ENCODE assay signal across 21 cellular contexts in genomic region chr1:3074297-3074741, GRCh38. TPM values are rescaled to one million over a fixed set of nuclear protein-coding genes. Genes with fewer than 3 reads are reported as not detected.
DNase-seq lines count a peak whose midpoint lies in the region; ATAC-seq, FAIRE-seq and TF ChIP-seq lines count a peak whose summit lies in the region.
"Had no signal": no experiment of that assay in that cellular context is flagged by ENCODE, and none has a peak within 500 bp of the region (broad histone marks: within the 10 kb centered on the region; RNA-seq: fewer than 3 reads in every experiment).

No MANE protein-coding gene starts in this region.

- H3F3A ChIP-seq in PC-3 (ENCODE audit: low read length, unreplicated experiment): no peaks in the 10 kb centered on the region

- H3K14ac ChIP-seq in neuronal stem cell (ENCODE audit: low read length): peak overlapping the region; percentile 94

- WGBS in neuronal stem cell (ENCODE audit: extremely low coverage in 2 of 2, insufficient read length in 2 of 2, insufficient replicate concordance in 1 of 2), 2 donors: no CpG with 5 or more reads among the region's 13 CpGs

- H3K4me1 Mint-ChIP-seq in astrocyte (ENCODE audit: low read depth, unreplicated experiment): no peaks in the 10 kb centered on the region

- peak overlapping the region; percentile 86 for H3K4me2 ChIP-seq in astrocyte (ENCODE audit: low read length)
- H3K4me2 ChIP-seq in neuronal stem cell (ENCODE audit: insufficient read depth, low read length, poor library complexity, severe bottlenecking): peak overlapping the region; percentile 89
- no peak overlapping the region for H3K4me2 ChIP-seq in PC-3 (ENCODE audit: low read length)
- H3K4me2 ChIP-seq: PC-9, SK-N-SH had no signal

- no peaks in the 10 kb centered on the region for H3K9me3 Mint-ChIP-seq in astrocyte (ENCODE audit: unreplicated experiment)
- H3K9me3 Mint-ChIP-seq: activated naive CD4-positive, alpha-beta T cell treated with anti-CD3 and anti-CD28 coated beads for 36 hours; stimulated activated naive B cell treated with anti-CD40 and anti-IgM and Interleukin-4, amounts not matched to agents 10 μg/mL and 1 μg/mL and 100 μg/mL, for 72 hours had no signal

- H3K18ac ChIP-seq in neuronal stem cell (ENCODE audit: low read length): peak overlapping the region; percentile 99

- no peak for FAIRE-seq in astrocyte (lab: Jason Lieb, UNC)
- FAIRE-seq: islet of Langerhans had no signal

- H4K91ac ChIP-seq in neuronal stem cell (ENCODE audit: low read depth, low read length, poor library complexity): no peak overlapping the region

- intact Hi-C loops in PC-3 (cut with micrococcal nuclease): no loop called here

- H3K23ac ChIP-seq in neuronal stem cell (ENCODE audit: low read depth, low read length, poor library complexity): peak overlapping the region; percentile 11

- H3K27ac Mint-ChIP-seq in astrocyte (ENCODE audit: unreplicated experiment): no peak overlapping the region
- H3K27ac Mint-ChIP-seq: activated naive CD4-positive, alpha-beta T cell treated with anti-CD3 and anti-CD28 coated beads for 36 hours; CD14-positive monocyte; stimulated activated naive B cell treated with anti-CD40 and anti-IgM and Interleukin-4, amounts not matched to agents 10 μg/mL and 1 μg/mL and 100 μg/mL, for 72 hours had no signal

- H3K27ac ChIP-seq in astrocyte (ENCODE audit: low read depth, low read length): no peak overlapping the region
- no peak overlapping the region for H3K27ac ChIP-seq in iPS-18a (ENCODE audit: low read length)
- H3K27ac ChIP-seq in neuronal stem cell (replicated peaks; ENCODE audit: low read length): no peak overlapping the region
- no peak overlapping the region for H3K27ac ChIP-seq in PC-3 (ENCODE audit: low read length)
- H3K27ac ChIP-seq: PC-9 had no signal

- no peak overlapping the region for H4K8ac ChIP-seq in neuronal stem cell (ENCODE audit: low read depth, low read length)

- H3K4me3 ChIP-seq in astrocyte (ENCODE audit: insufficient read depth, low read depth, low read length) (peak overlapping the region; percentile 39), iPS-18a (ENCODE audit: low read length) (peak overlapping the region; percentile 21), neuronal stem cell (ENCODE audit: low read length in 2 of 2) (no peak overlapping the region), PC-3 (ENCODE audit: low read length) (no peak overlapping the region)
- H3K4me3 ChIP-seq: PC-9 had no signal

- peak overlapping the region; percentile 50 for H3K4me3 Mint-ChIP-seq in astrocyte (ENCODE audit: unreplicated experiment)
- H3K4me3 Mint-ChIP-seq: activated naive CD4-positive, alpha-beta T cell treated with anti-CD3 and anti-CD28 coated beads for 36 hours; stimulated activated naive B cell treated with anti-CD40 and anti-IgM and Interleukin-4, amounts not matched to agents 10 μg/mL and 1 μg/mL and 100 μg/mL, for 72 hours had no signal

- H3K4me1 ChIP-seq in ES-I3 (ENCODE audit: insufficient read depth, low read length) (peaks cover 10% of the 10 kb centered on the region; the same call in 1 of the 2 replicates), astrocyte (ENCODE audit: insufficient read depth, low read length) (peaks cover 48% of the 10 kb centered on the region), iPS-18a (ENCODE audit: control insufficient read depth, low read depth, low read length) (peaks cover 22% of the 10 kb centered on the region), neuronal stem cell (ENCODE audit: control insufficient read depth in 2 of 2, insufficient read depth in 1 of 2, low read depth in 1 of 2, low read length in 2 of 2) (peaks cover 0 to 42% of the 10 kb centered on the region in 2 donors), PC-3 (ENCODE audit: insufficient read depth, low read length) (no peaks in the 10 kb centered on the region)

- H3K36me3 ChIP-seq in ES-I3 (ENCODE audit: insufficient read depth, low read length) (no peaks in the 10 kb centered on the region), astrocyte (ENCODE audit: insufficient read depth, low read length) (no peaks in the 10 kb centered on the region), iPS-18a (ENCODE audit: control insufficient read depth, low read depth, low read length) (no peaks in the 10 kb centered on the region), neuronal stem cell (replicated peaks in 1 of 2; ENCODE audit: control insufficient read depth in 2 of 2, insufficient read depth in 2 of 2, low read length in 2 of 2) (no peaks in the 10 kb centered on the region), PC-3 (ENCODE audit: low read depth, low read length) (no peaks in the 10 kb centered on the region)

- peaks cover 33% of the 10 kb centered on the region for H3K79me1 ChIP-seq in neuronal stem cell (ENCODE audit: low read depth, low read length)

- ATAC-seq in PC-3 (no peak), HG02610 (IDR thresholded peaks at IDR 0.05; ENCODE audit: unreplicated experiment) (no peak)
- ATAC-seq: esophagus mucosa; stimulated activated naive B cell treated with anti-CD40 and anti-IgM and Interleukin-4, amounts not matched to agents 10 μg/mL and 1 μg/mL and 100 μg/mL, for 72 hours had no signal

- TF ChIP-seq CTCF in astrocyte (IDR thresholded peaks at IDR 0.05; ENCODE audit: insufficient read depth, low read depth, low read length): no peak
- no peak for TF ChIP-seq CTCF in PC-3 (conservative IDR thresholded peaks at IDR 0.05; ENCODE audit: low read depth, low read length)

- peak overlapping the region; percentile 91 for H2BK120ac ChIP-seq in neuronal stem cell (ENCODE audit: low read depth, low read length)

- H2BK5ac ChIP-seq in neuronal stem cell (ENCODE audit: low read length): peak overlapping the region; percentile 7

- H3K9me3 ChIP-seq in ES-I3 (ENCODE audit: control insufficient read depth, insufficient read depth, low read length): no peaks in the 10 kb centered on the region
- H3K9me3 ChIP-seq in astrocyte (ENCODE audit: insufficient read depth, low read depth, low read length): no peaks in the 10 kb centered on the region
- H3K9me3 ChIP-seq in iPS-18a (ENCODE audit: control insufficient read depth, low read depth, low read length): no peaks in the 10 kb centered on the region
- H3K9me3 ChIP-seq in neuronal stem cell (replicated peaks in 1 of 2; ENCODE audit: control insufficient read depth in 2 of 2, insufficient read depth in 1 of 2, low read depth in 1 of 2, low read length in 2 of 2): no peaks in the 10 kb centered on the region
- H3K9me3 ChIP-seq in PC-3 (ENCODE audit: low read length): no peaks in the 10 kb centered on the region
- H3K9me3 ChIP-seq: SK-N-SH had no signal

- H3K4ac ChIP-seq in neuronal stem cell (ENCODE audit: low read length): peak overlapping the region; percentile 5

- POLR2A ChIA-PET in PC-3 (lab: Charles Lee; ENCODE audit: unreplicated experiment): no interaction called here

- H4K20me1 ChIP-seq in astrocyte (ENCODE audit: insufficient read depth, low read length) (peaks cover 41% of the 10 kb centered on the region), PC-3 (ENCODE audit: low read length) (no peaks in the 10 kb centered on the region)

- no peak overlapping the region for H2AFZ ChIP-seq in astrocyte (ENCODE audit: low read depth, low read length)
- no peak overlapping the region for H2AFZ ChIP-seq in neuronal stem cell (ENCODE audit: low read length)
- no peak overlapping the region for H2AFZ ChIP-seq in PC-3 (ENCODE audit: low read length)
- H2AFZ ChIP-seq: PC-9 had no signal

- no TSS peak for BruUV-seq in PC-3 (replicated peaks; lab: Mats Ljungman, UMichigan)

- H3K27me3 ChIP-seq in astrocyte (ENCODE audit: insufficient read depth, low read length) (peaks cover 4% of the 10 kb centered on the region), iPS-18a (ENCODE audit: control insufficient read depth, insufficient read depth, low read length) (peaks cover 83% of the 10 kb centered on the region), neuronal stem cell (ENCODE audit: control insufficient read depth in 3 of 3, insufficient read depth in 3 of 3, low read depth in 1 of 3, low read length in 3 of 3) (peaks cover 20 to 95% (median 49%) of the 10 kb centered on the region in 3 experiments), PC-3 (ENCODE audit: low read length) (peaks cover 82% of the 10 kb centered on the region)

- peaks cover 61% of the 10 kb centered on the region for H3K27me3 Mint-ChIP-seq in astrocyte (ENCODE audit: low read depth, unreplicated experiment)

- no peaks in the 10 kb centered on the region for H3K9me2 ChIP-seq in PC-3 (replicated peaks; ENCODE audit: low read length)
- H3K9me2 ChIP-seq: SK-N-SH had no signal

- peak; percentile 20 for DNase-seq in astrocyte (ENCODE audit: low read depth)
- no peak for DNase-seq in neuronal stem cell (ENCODE audit: low spot score)
- no peak for DNase-seq in PC-3
- no peak for DNase-seq in AML-193 (lab: John Stamatoyannopoulos, UW)
- no peak for DNase-seq in midbrain (lab: John Stamatoyannopoulos, UW)
- DNase-seq: activated CD4-positive, alpha-beta T cell treated with anti-CD3 and anti-CD28 coated beads, Interleukin-2, amount 50 U/mL, for 1 hour; activated naive CD4-positive, alpha-beta T cell treated with anti-CD3 and anti-CD28 coated beads for 36 hours; DMS153; NCI-H1092; PC-9; SK-N-SH; stimulated activated naive B cell treated with anti-CD40 and anti-IgM and Interleukin-4, amounts not matched to agents 10 μg/mL and 1 μg/mL and 100 μg/mL, for 72 hours had no signal

- no peak overlapping the region for H2BK12ac ChIP-seq in neuronal stem cell (ENCODE audit: low read length)

- H2AK5ac ChIP-seq in neuronal stem cell (ENCODE audit: low read depth, low read length): peak overlapping the region; percentile 100

- H3K36me3 Mint-ChIP-seq in astrocyte (ENCODE audit: low read depth, unreplicated experiment): peaks cover 2% of the 10 kb centered on the region
- H3K36me3 Mint-ChIP-seq: CD14-positive monocyte; stimulated activated naive B cell treated with anti-CD40 and anti-IgM and Interleukin-4, amounts not matched to agents 10 μg/mL and 1 μg/mL and 100 μg/mL, for 72 hours had no signal

- CTCF ChIA-PET in PC-3 (lab: Charles Lee): no interaction called here

- H3K79me2 ChIP-seq in astrocyte (ENCODE audit: insufficient read depth, low read length) (peaks cover 88% of the 10 kb centered on the region), PC-3 (ENCODE audit: low read length) (no peaks in the 10 kb centered on the region)

- H3K9ac ChIP-seq in ES-I3 (ENCODE audit: low read depth, low read length) (peak overlapping the region; percentile 47; the same call in 1 of the 2 replicates), astrocyte (ENCODE audit: low read length) (no peak overlapping the region), iPS-18a (ENCODE audit: low read length) (no peak overlapping the region), neuronal stem cell (ENCODE audit: low read depth, low read length, poor library complexity) (no peak overlapping the region), PC-3 (ENCODE audit: low read length) (no peak overlapping the region)
- H3K9ac ChIP-seq: SK-N-SH had no signal

- peak overlapping the region; percentile 99 for H2BK15ac ChIP-seq in neuronal stem cell (ENCODE audit: low read length)

RNA-seq across cellular contexts. Expression of gene PRDM16, which starts 5.3 kb away (rescaled TPM):
- 0.43 and 1.5 TPM in 2 replicates for total RNA-seq in astrocyte
- 7.9 TPM for polyA plus RNA-seq in neuronal stem cell (2013, experiment 1 of 2)
- polyA plus RNA-seq in neuronal stem cell (2013, experiment 2 of 2): 7.6 TPM
- 0.04 and 0.17 TPM in 2 replicates for total RNA-seq in PC-3 (2014; rRNA removed)
- total RNA-seq: dermis microvascular lymphatic vessel endothelial cell, PC-9 had no signal
- polyA plus RNA-seq: CD14-positive monocyte, SK-N-SH had no signal

RNA-seq across cellular contexts. Expression of gene ACTRT2, which starts 53.1 kb away (rescaled TPM):
- total RNA-seq in astrocyte (not detected in 2 replicates), PC-3 (2014; rRNA removed) (not detected in 2 replicates)
- 0.29 TPM for polyA plus RNA-seq in neuronal stem cell (2013, experiment 1 of 2)
- polyA plus RNA-seq in neuronal stem cell (2013, experiment 2 of 2): 0.29 TPM
- total RNA-seq: A673; activated naive CD4-positive, alpha-beta T cell treated with anti-CD3 and anti-CD28 coated beads for 36 hours; dermis microvascular lymphatic vessel endothelial cell; esophagus mucosa; PC-9; urinary bladder had no signal
- polyA plus RNA-seq: CD14-positive monocyte, SK-N-SH, urinary bladder had no signal

Comparison
In these comparisons a context has a peak if more than half of its experiments do, and no peak if none do; other contexts are left out.
1. H3K4me3 ChIP-seq: peak in astrocyte (single experiment) and iPS-18a (single experiment); none in neuronal stem cell (0 of 2) and PC-3 (single experiment).